ENCODE assay signal across 20 cellular contexts in the genomic region with DNA sequence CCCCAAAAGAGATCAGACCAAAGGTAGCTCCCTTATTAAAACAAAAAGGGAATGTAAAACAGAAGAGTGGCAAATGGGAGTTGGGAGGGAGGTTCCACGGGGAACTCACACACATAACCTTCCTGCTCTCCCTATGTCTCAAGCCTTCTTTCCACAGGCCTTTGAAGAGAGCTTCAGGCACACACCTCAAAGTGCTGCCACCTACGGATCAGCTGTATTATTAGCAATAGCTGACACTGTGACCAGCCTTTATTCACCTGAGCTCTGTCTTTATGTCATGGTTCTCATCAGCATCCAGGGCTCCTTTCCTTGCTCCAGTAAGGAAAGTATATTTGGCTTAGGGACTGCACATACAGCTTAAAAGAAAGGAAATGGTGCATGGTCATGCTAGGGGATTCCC. TPM values are rescaled to one million over a fixed set of nuclear protein-coding genes. Genes with fewer than 3 reads are reported as not detected.
DNase-seq lines count a peak whose midpoint lies in the region; ATAC-seq, FAIRE-seq and TF ChIP-seq lines count a peak whose summit lies in the region.
"Had no signal": no experiment of that assay in that cellular context is flagged by ENCODE, and none has a peak within 500 bp of the region (broad histone marks: within the 10 kb centered on the region; RNA-seq: fewer than 3 reads in every experiment).

No MANE protein-coding gene starts in this region.

- DNase-seq in HepG2 (ENCODE audit: low spot score) (no peak), endodermal cell (peak; percentile 55), Right ventricle myocardium inferior (ENCODE audit: missing footprints) (no peak), UCSD-AML1 (lab: John Stamatoyannopoulos, UW; ENCODE audit: unreplicated experiment) (no peak)
- no peak for DNase-seq in activated T-cell treated with anti-CD3 and anti-CD28 coated beads, Interleukin-2, amount 50 U/mL, for 4 hours
- DNase-seq: CD8-positive, alpha-beta memory T cell; EL; IMR-90; Kasumi-1; NCI-H1417 treated with DMSO at 0.1 percent for 48 hours; NCI-H2029; NCI-H748 treated with DMSO at 0.1 percent for 48 hours; RPMI8226 had no signal

- no peak for TF ChIP-seq POLR2A in HepG2 (IDR thresholded peaks at IDR 0.05; ENCODE audit: insufficient read depth in 1 of 2, low read depth in 2 of 2, low read length in 2 of 2)

- H3K4me3 Mint-ChIP-seq in endodermal cell, result no peak overlapping the region
- H3K4me3 Mint-ChIP-seq in activated T-cell treated with anti-CD3 and anti-CD28 coated beads, Interleukin-2, amount 50 U/mL, for 4 hours, result no peak overlapping the region
- H3K4me3 Mint-ChIP-seq: CD8-positive, alpha-beta memory T cell had no signal

- 79% methylated on average over 2 of the region's 2 CpGs for WGBS in liver
- 88% methylated on average over 2 of the region's 2 CpGs for WGBS in HepG2 (ENCODE audit: low lambda C conversion rate)
- 81 to 85% methylated on average over 1 to 2 of the region's 2 CpGs for WGBS in endodermal cell (ENCODE audit: insufficient coverage in 1 of 2, insufficient read length in 1 of 2), 2 experiments

- H3K36me3 ChIP-seq in liver (ENCODE audit: control insufficient read depth in 4 of 4, insufficient read depth in 3 of 4, low read depth in 1 of 4, low read length in 3 of 4) (peaks cover 16 to 82% (median 73%) of the 10 kb centered on the region in 4 donors), HepG2 (replicated peaks in 1 of 2; ENCODE audit: control insufficient read depth in 1 of 2, insufficient read depth in 2 of 2, low read length in 2 of 2) (peaks cover 0 to 9% of the 10 kb centered on the region in 2 experiments; a peak in 3 of 5 replicates), OCI-LY3 (replicated peaks; ENCODE audit: low read depth, low read length) (peaks cover 76% of the 10 kb centered on the region), endodermal cell (ENCODE audit: control insufficient read depth, insufficient read depth, low read length) (peaks cover 46% of the 10 kb centered on the region), subcutaneous abdominal adipose tissue (ENCODE audit: control insufficient read depth in 5 of 5, insufficient read depth in 5 of 5, low read length in 5 of 5) (peaks cover 57 to 77% (median 64%) of the 10 kb centered on the region in 5 donors)

- H3K27me3 ChIP-seq in liver (ENCODE audit: control insufficient read depth in 4 of 4, insufficient read depth in 4 of 4, low read length in 3 of 4) (no peaks in the 10 kb centered on the region), HepG2 (ENCODE audit: control insufficient read depth in 1 of 2, insufficient read depth in 2 of 2, low read length in 2 of 2) (no peaks in the 10 kb centered on the region), OCI-LY3 (ENCODE audit: low read depth, low read length) (no peaks in the 10 kb centered on the region), endodermal cell (ENCODE audit: control insufficient read depth, insufficient read depth, low read length, poor library complexity, severe bottlenecking) (no peaks in the 10 kb centered on the region), subcutaneous abdominal adipose tissue (ENCODE audit: control insufficient read depth in 5 of 5, insufficient read depth in 4 of 5, low read length in 5 of 5) (no peaks in the 10 kb centered on the region)
- H3K27me3 ChIP-seq: BLaER1 treated with 17β-estradiol and CSF1 and Interleukin-3, amounts not matched to agents 10 nM and 100 nM had no signal

- no peaks in the 10 kb centered on the region for H3K27me3 Mint-ChIP-seq in endodermal cell (ENCODE audit: insufficient read depth)
- H3K27me3 Mint-ChIP-seq in activated T-cell treated with anti-CD3 and anti-CD28 coated beads, Interleukin-2, amount 50 U/mL, for 4 hours (ENCODE audit: low read depth), result no peaks in the 10 kb centered on the region
- H3K27me3 Mint-ChIP-seq: CD8-positive, alpha-beta memory T cell had no signal

- ATAC-seq in HepG2 (no peak), Right ventricle myocardium inferior (no peak)
- ATAC-seq in activated T-cell treated with anti-CD3 and anti-CD28 coated beads, Interleukin-2, amount 50 U/mL, for 4 hours, result no peak

- peaks cover 26% of the 10 kb centered on the region for H3K36me3 Mint-ChIP-seq in endodermal cell (ENCODE audit: low read depth)
- H3K36me3 Mint-ChIP-seq in activated T-cell treated with anti-CD3 and anti-CD28 coated beads, Interleukin-2, amount 50 U/mL, for 4 hours (ENCODE audit: insufficient read depth), result peaks cover 55% of the 10 kb centered on the region

- no peak overlapping the region for H3K4me2 ChIP-seq in HepG2 (ENCODE audit: low read depth, low read length)
- no peak overlapping the region for H3K4me2 ChIP-seq in OCI-LY3 (ENCODE audit: low read length)
- H3K4me2 ChIP-seq: BLaER1 treated with 17β-estradiol and CSF1 and Interleukin-3, amounts not matched to agents 10 nM and 100 nM had no signal

- no peaks in the 10 kb centered on the region for H3K4me1 ChIP-seq in liver (ENCODE audit: control insufficient read depth in 4 of 4, insufficient read depth in 4 of 4, low read length in 3 of 4)
- no peaks in the 10 kb centered on the region for H3K4me1 ChIP-seq in HepG2 (ENCODE audit: insufficient read depth, low read length)
- H3K4me1 ChIP-seq in OCI-LY3 (ENCODE audit: low read length), result no peaks in the 10 kb centered on the region
- no peaks in the 10 kb centered on the region for H3K4me1 ChIP-seq in endodermal cell (ENCODE audit: control insufficient read depth, insufficient read depth, low read length)
- H3K4me1 ChIP-seq in subcutaneous abdominal adipose tissue (ENCODE audit: control insufficient read depth in 5 of 5, insufficient read depth in 5 of 5, low read length in 5 of 5), result no peaks in the 10 kb centered on the region
- H3K4me1 ChIP-seq: BLaER1 treated with 17β-estradiol and CSF1 and Interleukin-3, amounts not matched to agents 10 nM and 100 nM had no signal

- TF ChIP-seq RAD21 in liver (IDR thresholded peaks at IDR 0.05) (no peak), HepG2 (CRISPR knock-in tag; IDR thresholded peaks at IDR 0.05) (no peak)

- H3K9ac ChIP-seq in liver (ENCODE audit: low read depth in 1 of 2, low read length in 2 of 2), result no peak overlapping the region
- no peak overlapping the region for H3K9ac ChIP-seq in HepG2 (ENCODE audit: insufficient read depth, low read depth, low read length)
- no peak overlapping the region for H3K9ac ChIP-seq in OCI-LY3 (ENCODE audit: low read length)
- no peak overlapping the region for H3K9ac ChIP-seq in endodermal cell (ENCODE audit: extremely low read depth, low read length, poor library complexity, severe bottlenecking)
- no peak overlapping the region for H3K9ac ChIP-seq in subcutaneous abdominal adipose tissue (ENCODE audit: low read length in 5 of 5)
- H3K9ac ChIP-seq: BLaER1 treated with 17β-estradiol and CSF1 and Interleukin-3, amounts not matched to agents 10 nM and 100 nM had no signal

- in situ Hi-C loops in HepG2 (cut with HindIII; ENCODE audit: extremely low pct_ligation_motif_present, low pct_unique_long_range_greater_than_20kb), result no loop called here

- intact Hi-C loops in HepG2 (cut with micrococcal nuclease; ENCODE audit: unreplicated experiment) (no loop called here), Right ventricle myocardium inferior (cut with DNase I) (no loop called here)

- H3K4me1 Mint-ChIP-seq in endodermal cell, result no peaks in the 10 kb centered on the region
- peaks cover 3% of the 10 kb centered on the region for H3K4me1 Mint-ChIP-seq in activated T-cell treated with anti-CD3 and anti-CD28 coated beads, Interleukin-2, amount 50 U/mL, for 4 hours (ENCODE audit: low read depth)

- FAIRE-seq in HepG2 (lab: Jason Lieb, UNC), result no peak
- FAIRE-seq: A204.1, GM19239, H54 had no signal

- TF ChIP-seq EP300 in HepG2 (IDR thresholded peaks at IDR 0.05; ENCODE audit: low read depth in 2 of 2, low read length in 2 of 2) (no peak), HepG2 (CRISPR knock-in tag; IDR thresholded peaks at IDR 0.05; ENCODE audit: borderline replicate concordance) (no peak)

- no peak overlapping the region for H3K27ac ChIP-seq in liver (ENCODE audit: low read depth in 1 of 2, low read length in 2 of 2)
- no peak overlapping the region for H3K27ac ChIP-seq in HepG2 (ENCODE audit: extremely low read length, insufficient read depth, low read length)
- no peak overlapping the region for H3K27ac ChIP-seq in OCI-LY3 (ENCODE audit: low read length)
- no peak overlapping the region for H3K27ac ChIP-seq in endodermal cell (ENCODE audit: low read depth, low read length)
- H3K27ac ChIP-seq in subcutaneous abdominal adipose tissue (ENCODE audit: low read depth, low read length), result no peak overlapping the region
- H3K27ac ChIP-seq: BLaER1 treated with 17β-estradiol and CSF1 and Interleukin-3, amounts not matched to agents 10 nM and 100 nM had no signal

- H3K79me2 ChIP-seq in HepG2 (ENCODE audit: insufficient read depth, low read length), result no peaks in the 10 kb centered on the region
- no peaks in the 10 kb centered on the region for H3K79me2 ChIP-seq in OCI-LY3 (ENCODE audit: low read length)

- H3K9me3 Mint-ChIP-seq in endodermal cell, result peaks cover 53% of the 10 kb centered on the region
- H3K9me3 Mint-ChIP-seq in activated T-cell treated with anti-CD3 and anti-CD28 coated beads, Interleukin-2, amount 50 U/mL, for 4 hours, result peaks cover 52% of the 10 kb centered on the region

- H4K20me1 ChIP-seq in HepG2 (ENCODE audit: insufficient read depth, low read length), result no peaks in the 10 kb centered on the region
- H4K20me1 ChIP-seq in OCI-LY3 (ENCODE audit: insufficient read depth, low read length), result no peaks in the 10 kb centered on the region
- H4K20me1 ChIP-seq: BLaER1 treated with 17β-estradiol and CSF1 and Interleukin-3, amounts not matched to agents 10 nM and 100 nM had no signal

- peaks cover 47 to 93% (median 77%) of the 10 kb centered on the region in 4 donors for H3K9me3 ChIP-seq in liver (ENCODE audit: control insufficient read depth in 4 of 4, low read length in 3 of 4)
- H3K9me3 ChIP-seq in HepG2 (ENCODE audit: low read length), result peaks cover 92% of the 10 kb centered on the region
- H3K9me3 ChIP-seq in OCI-LY3 (ENCODE audit: insufficient read depth, low read length), result peaks cover 15% of the 10 kb centered on the region; the same call in 1 of the 2 replicates
- peaks cover 79% of the 10 kb centered on the region for H3K9me3 ChIP-seq in endodermal cell (ENCODE audit: control insufficient read depth, low read length)
- peaks cover 62 to 89% (median 82%) of the 10 kb centered on the region in 5 donors for H3K9me3 ChIP-seq in subcutaneous abdominal adipose tissue (ENCODE audit: control insufficient read depth in 5 of 5, low read length in 5 of 5)
- H3K9me3 ChIP-seq: BLaER1 treated with 17β-estradiol and CSF1 and Interleukin-3, amounts not matched to agents 10 nM and 100 nM had no signal

- POLR2A ChIA-PET in HepG2 (lab: Yijun Ruan, JAX), result no interaction called here

- H2AFZ ChIP-seq in HepG2 (ENCODE audit: low read length), result no peak overlapping the region
- no peak overlapping the region for H2AFZ ChIP-seq in OCI-LY3 (ENCODE audit: low read depth, low read length)

- TF ChIP-seq CTCF in liver (IDR thresholded peaks at IDR 0.05; ENCODE audit: low read depth, low read length, missing input control) (no peak), HepG2 (CRISPR knock-in tag; IDR thresholded peaks at IDR 0.05) (no peak), OCI-LY3 (IDR thresholded peaks at IDR 0.05; ENCODE audit: low read depth, low read length) (0 out of 2 replicates have a peak, but pooled peaks have one; percentile 3), endodermal cell (conservative IDR thresholded peaks at IDR 0.05) (peak; percentile 67)

- no peak overlapping the region for H3K27ac Mint-ChIP-seq in endodermal cell
- H3K27ac Mint-ChIP-seq: CD8-positive, alpha-beta memory T cell had no signal

- CTCF ChIA-PET in HepG2 (lab: Yijun Ruan, JAX; ENCODE audit: low intra/inter-chr PET ratio, low total read pairs), result no interaction called here

- peak overlapping the region in 2 of 3 donors; percentile 68 to 75 for H3K4me3 ChIP-seq in liver (ENCODE audit: low read depth in 1 of 3, low read length in 3 of 3)
- H3K4me3 ChIP-seq in HepG2 (replicated peaks in 1 of 3; ENCODE audit: insufficient read depth in 1 of 3, low read depth in 2 of 3, low read length in 3 of 3), result no peak overlapping the region
- H3K4me3 ChIP-seq in OCI-LY3 (ENCODE audit: low read length), result no peak overlapping the region
- peak overlapping the region; percentile 15 for H3K4me3 ChIP-seq in endodermal cell (ENCODE audit: low read length)
- peak overlapping the region; percentile 9 to 54 (median 36) for H3K4me3 ChIP-seq in subcutaneous abdominal adipose tissue (ENCODE audit: low read depth in 1 of 5, low read length in 5 of 5)

- no TSS peak for BruUV-seq in HepG2 (replicated peaks; lab: Mats Ljungman, UMichigan)

RNA-seq across cellular contexts. Expression of a gene that starts 11.3 kb away (rescaled TPM):
- total RNA-seq in liver, result 1 to 10 TPM; 1.6 to 1.8 TPM
- polyA plus RNA-seq in liver, result under 1 TPM; 0.63 to 0.85 TPM
- total RNA-seq in HepG2 (2016; rRNA removed; fragmentation: Illumina TruSeq; extraction: Trizol), result 1.9 and 4.0 TPM in 2 replicates
- 1.5 and 2.1 TPM in 2 replicates for total RNA-seq in HepG2 (2016; cell fraction: cytosol; rRNA removed; fragmentation: Illumina TruSeq; extraction: Trizol; ENCODE audit: low read depth)
- total RNA-seq in HepG2 (2016; cell fraction: insoluble cytoplasmic fraction; rRNA removed; fragmentation: Illumina TruSeq; extraction: Trizol), result 2.9 and 3.0 TPM in 2 replicates
- 1.7 and 2.0 TPM in 2 replicates for total RNA-seq in HepG2 (2016; cell fraction: membrane; rRNA removed; fragmentation: Illumina TruSeq; extraction: Trizol)
- total RNA-seq in HepG2 (2016; cell fraction: nucleus; rRNA removed; fragmentation: Illumina TruSeq; extraction: Trizol), result 2.9 and 3.0 TPM in 2 replicates
- 1.3 and 1.6 TPM in 2 replicates for polyA plus RNA-seq in HepG2 (2011; rRNA removed)
- 0.35 and 3.4 TPM in 2 replicates for polyA plus RNA-seq in HepG2 (2011; cell fraction: cytosol; rRNA removed)
- polyA plus RNA-seq in HepG2 (2011; cell fraction: nucleus; rRNA removed), result 1.6 and 2.5 TPM in 2 replicates
- polyA plus RNA-seq in HepG2 (2012), result 1.9 and 2.3 TPM in 2 replicates
- 0.14 and 0.16 TPM in 2 replicates for polyA plus RNA-seq in HepG2 (2016; cell fraction: cytosol; fragmentation: Illumina TruSeq; extraction: Trizol; ENCODE audit: low read depth)
- polyA plus RNA-seq in HepG2 (2016; cell fraction: insoluble cytoplasmic fraction; fragmentation: Illumina TruSeq; extraction: Trizol; ENCODE audit: low read depth), result 1.8 and 1.9 TPM in 2 replicates
- 0.49 and 0.65 TPM in 2 replicates for polyA plus RNA-seq in HepG2 (2016; cell fraction: membrane; fragmentation: Illumina TruSeq; extraction: Trizol; ENCODE audit: low read depth)
- 3.9 and 5.1 TPM in 2 replicates for polyA plus RNA-seq in HepG2 (2016; cell fraction: nucleus; fragmentation: Illumina TruSeq; extraction: Trizol; ENCODE audit: insufficient read depth, low read depth)
- 2.5 and 5.2 TPM in 2 replicates for polyA minus RNA-seq in HepG2 (2011; rRNA and poly(A)+ RNA removed; ENCODE audit: low replicate concordance)
- polyA minus RNA-seq in HepG2 (2011; cell fraction: cytosol; rRNA and poly(A)+ RNA removed), result 1.4 and 1.5 TPM in 2 replicates
- polyA minus RNA-seq in HepG2 (2011; cell fraction: nucleus; rRNA and poly(A)+ RNA removed), result 4.2 and 8.8 TPM in 2 replicates
- 1 to 10 TPM; 3.9 to 5.6 TPM for total RNA-seq in endodermal cell
- polyA plus RNA-seq in endodermal cell (2013, experiment 1 of 2), result 5.3 TPM
- 6.0 TPM for polyA plus RNA-seq in endodermal cell (2013, experiment 2 of 2)
- total RNA-seq in Right ventricle myocardium inferior, result 3.8 TPM
- 1 to 10 TPM; 1.1 to 1.3 (median 1.3) TPM for total RNA-seq in activated T-cell treated with anti-CD3 and anti-CD28 coated beads, Interleukin-2, amount 50 U/mL, for 4 hours

RNA-seq across cellular contexts. Expression of a gene that starts 11.3 kb away (rescaled TPM):
- total RNA-seq in liver (1 to 10 TPM in 1 of 2 donors, under 1 TPM in 1; 0.33 to 1.3 TPM), HepG2 (2016; rRNA removed; fragmentation: Illumina TruSeq; extraction: Trizol) (0.21 and 0.40 TPM in 2 replicates), endodermal cell (not detected), Right ventricle myocardium inferior (6.8 TPM)
- polyA plus RNA-seq in liver (1 to 10 TPM in 1 of 2 donors, under 1 TPM in 1; 0.50 to 2.0 TPM), HepG2 (2011; rRNA removed) (0.21 and 0.47 TPM in 2 replicates)
- not detected in 2 replicates for total RNA-seq in HepG2 (2016; cell fraction: cytosol; rRNA removed; fragmentation: Illumina TruSeq; extraction: Trizol; ENCODE audit: low read depth)
- 0.48 and 0.54 TPM in 2 replicates for total RNA-seq in HepG2 (2016; cell fraction: insoluble cytoplasmic fraction; rRNA removed; fragmentation: Illumina TruSeq; extraction: Trizol)
- total RNA-seq in HepG2 (2016; cell fraction: membrane; rRNA removed; fragmentation: Illumina TruSeq; extraction: Trizol), result 0.14 and 0.37 TPM in 2 replicates
- 0.43 and 0.75 TPM in 2 replicates for total RNA-seq in HepG2 (2016; cell fraction: nucleus; rRNA removed; fragmentation: Illumina TruSeq; extraction: Trizol)
- 0.15 and 0.41 TPM in 2 replicates for polyA plus RNA-seq in HepG2 (2011; cell fraction: cytosol; rRNA removed)
- 0.37 and 1.1 TPM in 2 replicates for polyA plus RNA-seq in HepG2 (2011; cell fraction: nucleus; rRNA removed)
- 0.72 and 0.75 TPM in 2 replicates for polyA plus RNA-seq in HepG2 (2012)
- 0.06 TPM in 1 of 2 replicates, not detected in the other for polyA plus RNA-seq in HepG2 (2016; cell fraction: cytosol; fragmentation: Illumina TruSeq; extraction: Trizol; ENCODE audit: low read depth)
- 0.24 and 0.97 TPM in 2 replicates for polyA plus RNA-seq in HepG2 (2016; cell fraction: insoluble cytoplasmic fraction; fragmentation: Illumina TruSeq; extraction: Trizol; ENCODE audit: low read depth)
- polyA plus RNA-seq in HepG2 (2016; cell fraction: membrane; fragmentation: Illumina TruSeq; extraction: Trizol; ENCODE audit: low read depth), result 0.07 TPM in 1 of 2 replicates, not detected in the other
- polyA plus RNA-seq in HepG2 (2016; cell fraction: nucleus; fragmentation: Illumina TruSeq; extraction: Trizol; ENCODE audit: insufficient read depth, low read depth), result 0.63 and 0.87 TPM in 2 replicates
- polyA minus RNA-seq in HepG2 (2011; rRNA and poly(A)+ RNA removed; ENCODE audit: low replicate concordance), result 0.12 and 0.32 TPM in 2 replicates
- not detected in 2 replicates for polyA minus RNA-seq in HepG2 (2011; cell fraction: cytosol; rRNA and poly(A)+ RNA removed)
- 0.52 and 0.87 TPM in 2 replicates for polyA minus RNA-seq in HepG2 (2011; cell fraction: nucleus; rRNA and poly(A)+ RNA removed)
- polyA plus RNA-seq in endodermal cell (2013, experiment 1 of 2), result 1.4 TPM
- 0.50 TPM for polyA plus RNA-seq in endodermal cell (2013, experiment 2 of 2)
- 1 to 10 TPM in 1 of 3 donors, under 1 TPM in 2; 0.45 to 1.0 (median 0.53) TPM for total RNA-seq in activated T-cell treated with anti-CD3 and anti-CD28 coated beads, Interleukin-2, amount 50 U/mL, for 4 hours

Comparison
In these comparisons a context has a peak if more than half of its experiments do, and no peak if none do; other contexts are left out.
1. H3K4me3 ChIP-seq: peak in liver (2 of 3), endodermal cell (single experiment) and subcutaneous abdominal adipose tissue (5 of 5); none in HepG2 (0 of 3) and OCI-LY3 (single experiment).
2. CTCF ChIP-seq: peak in OCI-LY3 (single experiment) and endodermal cell (single experiment); none in liver (single experiment) and HepG2 (single experiment).